ENCODE assay signal across 8 cellular contexts in the genomic region with DNA sequence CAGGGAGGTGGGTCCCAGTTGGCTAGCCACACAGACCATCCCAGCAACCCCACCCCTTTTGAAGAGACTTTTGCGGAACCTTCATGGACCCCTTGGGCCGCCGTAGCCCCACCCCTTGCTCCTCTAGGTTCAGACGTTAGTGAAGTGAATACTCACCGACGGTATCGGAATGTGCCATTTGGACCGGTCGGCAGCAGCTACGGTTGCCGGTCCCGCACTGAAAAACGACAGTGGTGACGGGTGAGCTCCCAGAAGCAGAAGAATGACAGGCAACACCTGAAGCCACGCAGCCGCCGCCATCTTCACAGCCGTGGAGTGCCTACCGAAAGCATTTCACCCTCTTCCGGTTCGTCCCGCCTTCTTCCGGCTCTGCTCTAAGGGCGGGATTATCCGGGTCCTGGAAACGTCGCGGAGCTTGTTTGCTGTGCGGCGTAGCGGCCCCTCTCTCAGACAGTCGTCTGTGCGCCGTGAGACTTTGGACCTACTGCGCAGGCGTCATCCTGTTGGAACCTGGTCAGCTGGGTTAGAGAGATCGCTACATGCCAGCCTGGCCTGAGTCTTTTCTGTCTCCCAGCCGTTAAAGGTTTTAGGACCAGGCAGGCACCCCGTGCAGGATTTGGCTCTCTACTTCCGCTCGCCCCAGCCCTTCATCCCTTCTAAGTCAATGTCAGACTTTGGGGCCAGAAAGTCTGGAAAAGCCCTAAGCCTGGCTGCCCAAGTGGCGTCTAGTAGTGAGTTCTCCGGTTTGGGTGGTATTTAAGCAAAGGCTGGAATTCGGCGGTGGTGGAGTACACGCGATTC. TPM values are rescaled to one million over a fixed set of nuclear protein-coding genes. Genes with fewer than 3 reads are reported as not detected.
DNase-seq lines count a peak whose midpoint lies in the region; ATAC-seq and TF ChIP-seq lines count a peak whose summit lies in the region.

A gene with protein sequence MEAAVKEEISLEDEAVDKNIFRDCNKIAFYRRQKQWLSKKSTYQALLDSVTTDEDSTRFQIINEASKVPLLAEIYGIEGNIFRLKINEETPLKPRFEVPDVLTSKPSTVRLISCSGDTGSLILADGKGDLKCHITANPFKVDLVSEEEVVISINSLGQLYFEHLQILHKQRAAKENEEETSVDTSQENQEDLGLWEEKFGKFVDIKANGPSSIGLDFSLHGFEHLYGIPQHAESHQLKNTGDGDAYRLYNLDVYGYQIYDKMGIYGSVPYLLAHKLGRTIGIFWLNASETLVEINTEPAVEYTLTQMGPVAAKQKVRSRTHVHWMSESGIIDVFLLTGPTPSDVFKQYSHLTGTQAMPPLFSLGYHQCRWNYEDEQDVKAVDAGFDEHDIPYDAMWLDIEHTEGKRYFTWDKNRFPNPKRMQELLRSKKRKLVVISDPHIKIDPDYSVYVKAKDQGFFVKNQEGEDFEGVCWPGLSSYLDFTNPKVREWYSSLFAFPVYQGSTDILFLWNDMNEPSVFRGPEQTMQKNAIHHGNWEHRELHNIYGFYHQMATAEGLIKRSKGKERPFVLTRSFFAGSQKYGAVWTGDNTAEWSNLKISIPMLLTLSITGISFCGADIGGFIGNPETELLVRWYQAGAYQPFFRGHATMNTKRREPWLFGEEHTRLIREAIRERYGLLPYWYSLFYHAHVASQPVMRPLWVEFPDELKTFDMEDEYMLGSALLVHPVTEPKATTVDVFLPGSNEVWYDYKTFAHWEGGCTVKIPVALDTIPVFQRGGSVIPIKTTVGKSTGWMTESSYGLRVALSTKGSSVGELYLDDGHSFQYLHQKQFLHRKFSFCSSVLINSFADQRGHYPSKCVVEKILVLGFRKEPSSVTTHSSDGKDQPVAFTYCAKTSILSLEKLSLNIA (N-terminal part only) (plus strand): TSS at position 103 of the 801 bp plus-strand sequence. CDS start 1,281 bp downstream, outside the sequence.
A gene with protein sequence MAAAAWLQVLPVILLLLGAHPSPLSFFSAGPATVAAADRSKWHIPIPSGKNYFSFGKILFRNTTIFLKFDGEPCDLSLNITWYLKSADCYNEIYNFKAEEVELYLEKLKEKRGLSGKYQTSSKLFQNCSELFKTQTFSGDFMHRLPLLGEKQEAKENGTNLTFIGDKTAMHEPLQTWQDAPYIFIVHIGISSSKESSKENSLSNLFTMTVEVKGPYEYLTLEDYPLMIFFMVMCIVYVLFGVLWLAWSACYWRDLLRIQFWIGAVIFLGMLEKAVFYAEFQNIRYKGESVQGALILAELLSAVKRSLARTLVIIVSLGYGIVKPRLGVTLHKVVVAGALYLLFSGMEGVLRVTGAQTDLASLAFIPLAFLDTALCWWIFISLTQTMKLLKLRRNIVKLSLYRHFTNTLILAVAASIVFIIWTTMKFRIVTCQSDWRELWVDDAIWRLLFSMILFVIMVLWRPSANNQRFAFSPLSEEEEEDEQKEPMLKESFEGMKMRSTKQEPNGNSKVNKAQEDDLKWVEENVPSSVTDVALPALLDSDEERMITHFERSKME (minus strand): TSS at position 335 of the 801 bp plus-strand sequence. CDS start 35 bp downstream, at position 300.

- H3K79me2 ChIP-seq in DOHH2 (ENCODE audit: control insufficient read depth, low read length) (peaks cover 69% of the 10 kb centered on the region), GM23338 (replicated peaks; ENCODE audit: insufficient read depth) (peaks cover 46% of the 10 kb centered on the region)

- H3K27ac Mint-ChIP-seq in GM23338 (peak within 1 kb of the TSS; percentile 99), naive B cell (peak within 1 kb of the TSS; percentile 83 to 99 (median 98))
- H3K27ac Mint-ChIP-seq in stimulated activated memory B cell treated with anti-CD40 and anti-IgM and Interleukin-4, amounts not matched to agents 10 μg/mL and 1 μg/mL and 100 μg/mL, for 72 hours, result peak within 1 kb of the TSS; percentile 98

- H3K27ac ChIP-seq in DOHH2 (ENCODE audit: low read depth, low read length) (peak within 1 kb of the TSS; percentile 71), GM23338 (ENCODE audit: low read depth) (peak within 1 kb of the TSS; percentile 93)

- no peaks in the 10 kb centered on the region for H3F3A ChIP-seq in DOHH2 (ENCODE audit: control insufficient read depth, insufficient read depth)
- no peaks in the 10 kb centered on the region for H3F3A ChIP-seq in GM23338 (replicated peaks; ENCODE audit: low read depth)

- H4K20me1 ChIP-seq in DOHH2 (ENCODE audit: control insufficient read depth, insufficient read depth, low read depth, low read length) (no peaks in the 10 kb centered on the region), GM23338 (replicated peaks; ENCODE audit: insufficient read depth) (no peaks in the 10 kb centered on the region; the same call in 1 of the 2 replicates)

- ATAC-seq in GM23338 (peak; percentile 95), naive B cell (ENCODE audit: low read depth in 2 of 2) (peak; percentile 86 to 87)
- ATAC-seq in stimulated activated memory B cell treated with anti-CD40 and anti-IgM and Interleukin-4, amounts not matched to agents 10 μg/mL and 1 μg/mL and 100 μg/mL, for 72 hours, result peak; percentile 98

- H3K4me1 ChIP-seq in DOHH2 (ENCODE audit: control insufficient read depth, low read length) (peaks cover 32% of the 10 kb centered on the region), GM23338 (ENCODE audit: insufficient read depth) (peaks cover 22% of the 10 kb centered on the region; the same call in 1 of the 2 replicates)

- DNase-seq in GM23338 (ENCODE audit: low spot score) (peak; percentile 99), LHCN-M2 (ENCODE audit: low read depth) (peak; percentile 99), RPMI8226 (peak; percentile 95), fibroblast of gingiva (ENCODE audit: low read depth) (peak; percentile 98), naive B cell (peak; percentile 93)
- DNase-seq in activated T-helper 1 cell treated with anti-CD3 and anti-CD28 coated beads, Interleukin-2, amount 50 U/mL, for 16 hours (ENCODE audit: low read depth in 1 of 2, low spot score in 1 of 2), result peak; percentile 93 to 94

- H3K27me3 Mint-ChIP-seq in GM23338 (ENCODE audit: insufficient read depth, low read depth, poor library complexity) (peaks cover 2% of the 10 kb centered on the region), naive B cell (no peaks in the 10 kb centered on the region)
- H3K27me3 Mint-ChIP-seq in stimulated activated memory B cell treated with anti-CD40 and anti-IgM and Interleukin-4, amounts not matched to agents 10 μg/mL and 1 μg/mL and 100 μg/mL, for 72 hours, result no peaks in the 10 kb centered on the region

- H3K36me3 ChIP-seq in DOHH2 (ENCODE audit: control insufficient read depth, low read length) (peaks cover 11% of the 10 kb centered on the region), GM23338 (ENCODE audit: insufficient read depth) (no peaks in the 10 kb centered on the region)

- peak within 1 kb of the TSS; percentile 28 for H2AFZ ChIP-seq in GM23338

- no peaks in the 10 kb centered on the region for H3K9me3 Mint-ChIP-seq in GM23338
- no peaks in the 10 kb centered on the region for H3K9me3 Mint-ChIP-seq in naive B cell
- H3K9me3 Mint-ChIP-seq in stimulated activated memory B cell treated with anti-CD40 and anti-IgM and Interleukin-4, amounts not matched to agents 10 μg/mL and 1 μg/mL and 100 μg/mL, for 72 hours, result no peaks in the 10 kb centered on the region

- H3K4me1 Mint-ChIP-seq in GM23338, result peaks cover 28% of the 10 kb centered on the region; the same call in 2 of the 3 replicates
- peaks cover 35 to 55% (median 52%) of the 10 kb centered on the region in 3 donors for H3K4me1 Mint-ChIP-seq in naive B cell
- peaks cover 55% of the 10 kb centered on the region for H3K4me1 Mint-ChIP-seq in stimulated activated memory B cell treated with anti-CD40 and anti-IgM and Interleukin-4, amounts not matched to agents 10 μg/mL and 1 μg/mL and 100 μg/mL, for 72 hours

- H3K36me3 Mint-ChIP-seq in GM23338 (ENCODE audit: low read depth) (peaks cover 16% of the 10 kb centered on the region; the same call in 2 of the 3 replicates), naive B cell (no peaks in the 10 kb centered on the region)
- peaks cover 14% of the 10 kb centered on the region for H3K36me3 Mint-ChIP-seq in stimulated activated memory B cell treated with anti-CD40 and anti-IgM and Interleukin-4, amounts not matched to agents 10 μg/mL and 1 μg/mL and 100 μg/mL, for 72 hours

- H3K9me2 ChIP-seq in DOHH2 (replicated peaks; ENCODE audit: control insufficient read depth, low read length), result no peaks in the 10 kb centered on the region
- H3K9me2 ChIP-seq in GM23338 (ENCODE audit: insufficient read depth), result no peaks in the 10 kb centered on the region

- H3K4me3 ChIP-seq in DOHH2 (ENCODE audit: low read length) (peak within 1 kb of the TSS; percentile 85), GM23338 (peak within 1 kb of the TSS; percentile 78)

- TF ChIP-seq CTCF in DOHH2 (IDR thresholded peaks at IDR 0.05; ENCODE audit: low read depth, low read length, poor library complexity, severe bottlenecking), result no peak
- TF ChIP-seq CTCF in GM23338 (conservative IDR thresholded peaks at IDR 0.05; ENCODE audit: low read depth in 2 of 2), result no peak

- peak within 1 kb of the TSS; percentile 99 for H3K4me3 Mint-ChIP-seq in GM23338
- peak within 1 kb of the TSS; percentile 88 to 99 (median 97) for H3K4me3 Mint-ChIP-seq in naive B cell
- peak within 1 kb of the TSS; percentile 96 for H3K4me3 Mint-ChIP-seq in stimulated activated memory B cell treated with anti-CD40 and anti-IgM and Interleukin-4, amounts not matched to agents 10 μg/mL and 1 μg/mL and 100 μg/mL, for 72 hours

- no peaks in the 10 kb centered on the region for H3K9me3 ChIP-seq in DOHH2 (ENCODE audit: control insufficient read depth, insufficient read depth, low read length)

- H3K4me2 ChIP-seq in DOHH2 (ENCODE audit: low read length), result peak within 1 kb of the TSS; percentile 70
- peak within 1 kb of the TSS; percentile 86 for H3K4me2 ChIP-seq in GM23338

- no peaks in the 10 kb centered on the region for H3K27me3 ChIP-seq in DOHH2 (ENCODE audit: control insufficient read depth, low read length)
- H3K27me3 ChIP-seq in GM23338 (ENCODE audit: insufficient read depth), result no peaks in the 10 kb centered on the region

TF ChIP-seq in GM23338, 12 proteins besides CTCF, POLR2A, EP300 and RAD21 (continues in another document):
- TF ChIP-seq EZH2 (IDR thresholded peaks at IDR 0.05; ENCODE audit: low read depth, unreplicated experiment) (no peak), EZH2phosphoT487 (IDR thresholded peaks at IDR 0.05; ENCODE audit: unreplicated experiment) (no peak), ZNF331 (CRISPR knock-in tag; IDR thresholded peaks at IDR 0.05; ENCODE audit: low read depth) (no peak)

RNA-seq across cellular contexts. Expression of the first gene that starts in this region (rescaled TPM):
- 11.1 and 12.6 TPM in 2 replicates for total RNA-seq in GM23338 (2014; rRNA removed; shearing (Covaris generic))
- polyA plus RNA-seq in GM23338 (2016; fragmentation: Nextera tagmentation; extraction: Ambion mirVana), result 7.4 and 8.3 TPM in 2 replicates
- 13.1 and 17.7 TPM in 2 replicates for total RNA-seq in LHCN-M2 (2014; rRNA removed)
- 15.0 TPM for polyA plus RNA-seq in LHCN-M2 (2012)
- 10 to 100 TPM; 20.8 to 48.7 (median 36.6) TPM for polyA plus RNA-seq in naive B cell (ENCODE audit: low read depth in 6 of 6)

RNA-seq across cellular contexts. Expression of the second gene that starts in this region (rescaled TPM):
- total RNA-seq in GM23338 (2014; rRNA removed; shearing (Covaris generic)), result 38.8 and 43.5 TPM in 2 replicates
- polyA plus RNA-seq in GM23338 (2016; fragmentation: Nextera tagmentation; extraction: Ambion mirVana), result 41.8 and 42.0 TPM in 2 replicates
- total RNA-seq in LHCN-M2 (2014; rRNA removed), result 40.1 and 52.0 TPM in 2 replicates
- polyA plus RNA-seq in LHCN-M2 (2012), result 20.0 TPM
- 10 to 100 TPM; 37.5 to 66.8 (median 48.7) TPM for polyA plus RNA-seq in naive B cell (ENCODE audit: low read depth in 6 of 6)

Comparison
In these comparisons a context has a peak if more than half of its experiments do, and no peak if none do; other contexts are left out.
1. Peak in every context shown above with its lines: DNase-seq, ATAC-seq, H3K4me3 ChIP-seq and H3K27ac ChIP-seq.